ENCODE assay signal across 1 cellular context in genomic region chr6:113755449-113756289, GRCh38.
TF ChIP-seq lines count a peak whose summit lies in the region.

No MANE protein-coding gene starts in this region.

TF ChIP-seq in SK-N-SH treated with all-trans-retinoic acid at 6 μM for 48 hours, 23 proteins besides CTCF, POLR2A, EP300 and RAD21 (continued from another document):
- no peak for TF ChIP-seq SNAI2 (CRISPR knock-in tag; IDR thresholded peaks at IDR 0.05)
